ENCODE assay signal across 8 cellular contexts in genomic region chr19:38619361-38620174, GRCh38. TPM values are rescaled to one million over a fixed set of nuclear protein-coding genes. Genes with fewer than 3 reads are reported as not detected.
DNase-seq lines count a peak whose midpoint lies in the region; ATAC-seq and TF ChIP-seq lines count a peak whose summit lies in the region.

No MANE protein-coding gene starts in this region.

- peak overlapping the region; percentile 57 to 76 for H3K27ac ChIP-seq in testis

- H3K27ac Mint-ChIP-seq in activated CD4-positive, alpha-beta T cell treated with anti-CD3 and anti-CD28 coated beads for 36 hours = peak overlapping the region; percentile 99
- H3K27ac Mint-ChIP-seq in activated naive CD8-positive, alpha-beta T cell treated with anti-CD3 and anti-CD28 coated beads, Interleukin-2, amount 50 U/mL, for 24 hours = peak overlapping the region; percentile 100

- no peaks in the 10 kb centered on the region for H3K27me3 Mint-ChIP-seq in activated CD4-positive, alpha-beta T cell treated with anti-CD3 and anti-CD28 coated beads for 36 hours
- peaks cover 2% of the 10 kb centered on the region for H3K27me3 Mint-ChIP-seq in activated naive CD8-positive, alpha-beta T cell treated with anti-CD3 and anti-CD28 coated beads, Interleukin-2, amount 50 U/mL, for 24 hours

- H3K27me3 ChIP-seq in kidney epithelial cell (ENCODE audit: control insufficient read depth, insufficient read depth, low read length) (no peaks in the 10 kb centered on the region), testis (no peaks in the 10 kb centered on the region)

- H3K36me3 ChIP-seq in kidney epithelial cell (ENCODE audit: control insufficient read depth, insufficient read depth, low read length) (no peaks in the 10 kb centered on the region), testis (ENCODE audit: low read depth, missing control alignments) (no peaks in the 10 kb centered on the region)

- H3K4me1 ChIP-seq in testis = peaks cover 7% of the 10 kb centered on the region

- H3K9me3 ChIP-seq in testis = no peaks in the 10 kb centered on the region

- 10 to 13% methylated on average over 21 of the region's 21 CpGs for WGBS in testis, 2 donors

- DNase-seq in activated CD4-positive, alpha-beta T cell treated with anti-CD3 and anti-CD28 coated beads for 36 hours = no peak
- DNase-seq in activated CD4-positive, alpha-beta T cell treated with anti-CD3 and anti-CD28 coated beads, Interleukin-2, amount 50 U/mL, for 1 hour = no peak
- no peak for DNase-seq in activated naive CD8-positive, alpha-beta T cell treated with anti-CD3 and anti-CD28 coated beads, Interleukin-2, amount 50 U/mL, for 24 hours
- no peak for DNase-seq in kidney epithelial cell (ENCODE audit: low read depth)
- DNase-seq in testis = no peak
- DNase-seq in kidney glomerular epithelial cell (lab: John Stamatoyannopoulos, UW) = no peak

- H3K4me3 Mint-ChIP-seq in activated CD4-positive, alpha-beta T cell treated with anti-CD3 and anti-CD28 coated beads for 36 hours = peak overlapping the region; percentile 100
- peak overlapping the region; percentile 100 for H3K4me3 Mint-ChIP-seq in activated naive CD8-positive, alpha-beta T cell treated with anti-CD3 and anti-CD28 coated beads, Interleukin-2, amount 50 U/mL, for 24 hours

- H3K4me3 ChIP-seq in kidney epithelial cell (ENCODE audit: low read depth, low read length) (peak overlapping the region; percentile 83), testis (peak overlapping the region; percentile 83 to 94)

- no peak for ATAC-seq in activated CD4-positive, alpha-beta T cell treated with anti-CD3 and anti-CD28 coated beads for 36 hours
- peak; percentile 2 for ATAC-seq in activated naive CD8-positive, alpha-beta T cell treated with anti-CD3 and anti-CD28 coated beads, Interleukin-2, amount 50 U/mL, for 24 hours
- ATAC-seq in GM21360 (IDR thresholded peaks at IDR 0.05; ENCODE audit: unreplicated experiment) = no peak
- no peak for ATAC-seq in GM18873 (IDR thresholded peaks at IDR 0.05; ENCODE audit: low FRiP score, unreplicated experiment)

- no peaks in the 10 kb centered on the region for H3K9me3 Mint-ChIP-seq in activated CD4-positive, alpha-beta T cell treated with anti-CD3 and anti-CD28 coated beads for 36 hours (ENCODE audit: low read depth)
- no peaks in the 10 kb centered on the region for H3K9me3 Mint-ChIP-seq in activated naive CD8-positive, alpha-beta T cell treated with anti-CD3 and anti-CD28 coated beads, Interleukin-2, amount 50 U/mL, for 24 hours

- intact Hi-C loops in activated CD4-positive, alpha-beta T cell treated with anti-CD3 and anti-CD28 coated beads for 36 hours (cut with DNase I, micrococcal nuclease) = loop anchor here (1.0 to 5.0 kb wide), 15 partner anchors 15 to 771 kb away; partner anchors contain the start of genes PSMD8 (in 2 of the 2), ACTN4 (in 1 of the 2), ECH1 (in 1 of the 2) and FAM98C (in 1 of the 2)
- intact Hi-C loops in testis (cut with DNase I; ENCODE audit: low total_unique reads) = loop anchor here (10.0 kb wide), 1 partner anchor 215 kb away; the partner anchor contains the start of gene FAM98C

- TF ChIP-seq CTCF in kidney epithelial cell (IDR thresholded peaks at IDR 0.05; ENCODE audit: insufficient read depth, low read length, poor library complexity, severe bottlenecking) (no peak), testis (IDR thresholded peaks at IDR 0.05) (no peak)

- CTCF ChIA-PET in activated CD4-positive, alpha-beta T cell treated with anti-CD3 and anti-CD28 coated beads for 36 hours (lab: Charles Lee) = interaction anchor here (0.6 to 3.6 kb wide), 14 partner anchors 10 to 313 kb away, joined by 3 to 31 read pairs (median 4); partner anchors contain the start of genes ACTN4 and FAM98C

- POLR2A ChIA-PET in activated CD4-positive, alpha-beta T cell treated with anti-CD3 and anti-CD28 coated beads for 36 hours (lab: Charles Lee) = interaction anchor here (0.6 to 1.4 kb wide), 10 partner anchors 15 to 311 kb away, joined by 3 to 12 read pairs (median 4); partner anchors contain the start of genes ACTN4, ECH1, FAM98C and MRPS12

- no peak for TF ChIP-seq POLR2A in testis (IDR thresholded peaks at IDR 0.05)

- H3K4me1 Mint-ChIP-seq in activated CD4-positive, alpha-beta T cell treated with anti-CD3 and anti-CD28 coated beads for 36 hours = peaks cover 40% of the 10 kb centered on the region
- H3K4me1 Mint-ChIP-seq in activated naive CD8-positive, alpha-beta T cell treated with anti-CD3 and anti-CD28 coated beads, Interleukin-2, amount 50 U/mL, for 24 hours = peaks cover 47% of the 10 kb centered on the region

- peaks cover 47% of the 10 kb centered on the region for H3K36me3 Mint-ChIP-seq in activated CD4-positive, alpha-beta T cell treated with anti-CD3 and anti-CD28 coated beads for 36 hours (ENCODE audit: low read depth)
- peaks cover 39% of the 10 kb centered on the region for H3K36me3 Mint-ChIP-seq in activated naive CD8-positive, alpha-beta T cell treated with anti-CD3 and anti-CD28 coated beads, Interleukin-2, amount 50 U/mL, for 24 hours (ENCODE audit: low read depth)

RNA-seq across cellular contexts. Expression of gene EIF3K, which starts 0.6 kb away (rescaled TPM):
- 100 to 1,000 TPM; 269 to 297 TPM for total RNA-seq in activated CD4-positive, alpha-beta T cell treated with anti-CD3 and anti-CD28 coated beads for 36 hours
- total RNA-seq in kidney epithelial cell (644 and 653 TPM in 2 replicates), testis (100 to 1,000 TPM; 195 to 235 TPM)
- polyA plus RNA-seq in testis (ENCODE audit: insufficient read depth, low read depth, low replicate concordance) = 201 TPM

RNA-seq across cellular contexts. Expression of gene MAP4K1, which starts 1.8 kb away (rescaled TPM):
- 100 to 1,000 TPM; 195 to 198 TPM for total RNA-seq in activated CD4-positive, alpha-beta T cell treated with anti-CD3 and anti-CD28 coated beads for 36 hours
- 1.3 and 4.7 TPM in 2 replicates for total RNA-seq in kidney epithelial cell
- total RNA-seq in testis = 1 to 10 TPM; 2.8 to 9.9 TPM
- polyA plus RNA-seq in testis (ENCODE audit: insufficient read depth, low read depth, low replicate concordance) = 8.3 TPM

RNA-seq across cellular contexts. Expression of gene ACTN4, which starts 27.9 kb away (rescaled TPM):
- 100 to 1,000 TPM; 181 to 182 TPM for total RNA-seq in activated CD4-positive, alpha-beta T cell treated with anti-CD3 and anti-CD28 coated beads for 36 hours
- total RNA-seq in kidney epithelial cell = 821 and 971 TPM in 2 replicates
- total RNA-seq in testis = 100 to 1,000 TPM; 112 to 135 TPM
- 158 TPM for polyA plus RNA-seq in testis (ENCODE audit: insufficient read depth, low read depth, low replicate concordance)

Comparison
In these comparisons a context has a peak if more than half of its experiments do, and no peak if none do; other contexts are left out.
1. RNA of gene MAP4K1, which starts 1.8 kb away (total RNA-seq): 195 to 198 TPM in activated CD4-positive, alpha-beta T cell treated with anti-CD3 and anti-CD28 coated beads for 36 hours; 2.8 to 9.9 TPM in testis and 1.3 to 4.7 TPM in kidney epithelial cell; every median in the first group is over 10 times any median in the second.